Comparison of ENCODE assay signal across 9 cellular contexts in the genomic region with DNA sequence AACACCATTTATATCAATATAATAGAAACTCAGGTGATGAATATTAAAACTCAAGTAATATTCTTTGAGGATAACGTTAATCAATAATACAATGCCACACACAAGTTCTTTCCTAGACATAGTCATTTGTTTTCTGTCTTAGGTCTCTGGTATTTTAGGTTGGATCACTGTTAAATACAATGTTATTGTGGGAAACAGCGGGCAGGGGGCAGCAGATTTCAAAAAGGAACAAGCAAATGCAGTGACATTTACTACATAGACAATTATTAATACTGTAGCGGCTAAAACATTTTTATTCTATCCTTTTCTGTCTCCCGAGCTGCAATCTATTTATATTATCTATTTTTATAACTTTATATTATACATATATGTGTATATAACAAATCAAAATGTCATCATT.
A peak's percentile ranks its signal among the peaks of the same experiment; 100 is the strongest.
DNase-seq lines count a peak whose midpoint lies in the region; ATAC-seq and TF ChIP-seq lines count a peak whose summit lies in the region.
"Had no signal": no experiment of that assay in that cellular context is flagged by ENCODE, and none has a peak within 500 bp of the region (broad histone marks: within the 10 kb centered on the region; RNA-seq: fewer than 3 reads in every experiment).

No MANE protein-coding gene starts in this region.

- H3K4me3 ChIP-seq in BJ (ENCODE audit: low read depth, low read length): no peak overlapping the region
- H3K4me3 ChIP-seq in fibroblast of pulmonary artery (replicated peaks; ENCODE audit: low read depth, low read length): no peak overlapping the region
- H3K4me3 ChIP-seq in thoracic aorta: no peak overlapping the region

- POLR2A ChIA-PET in BJ (lab: Charles Lee): no interaction called here

- no peaks in the 10 kb centered on the region for H3K27me3 ChIP-seq in BJ (ENCODE audit: control insufficient read depth, insufficient read depth, low read length)
- no peaks in the 10 kb centered on the region for H3K27me3 ChIP-seq in thoracic aorta (replicated peaks; ENCODE audit: insufficient read depth)

- H3K36me3 ChIP-seq in BJ (ENCODE audit: control insufficient read depth, insufficient read depth, low read length) (no peaks in the 10 kb centered on the region), thoracic aorta (no peaks in the 10 kb centered on the region)

- no peak overlapping the region for H3K27ac ChIP-seq in thoracic aorta
- H3K27ac ChIP-seq: KMS-11 had no signal

- ATAC-seq in GM18858 (IDR thresholded peaks at IDR 0.05; ENCODE audit: unreplicated experiment) (peak; percentile 78), HG03432 (IDR thresholded peaks at IDR 0.05; ENCODE audit: unreplicated experiment) (peak; percentile 78), thoracic aorta (ENCODE audit: insufficient number of reproducible peaks, low FRiP score, low read depth) (no peak), GM21367 (IDR thresholded peaks at IDR 0.05; ENCODE audit: unreplicated experiment) (no peak)

- peak; percentile 58 for TF ChIP-seq CTCF in BJ (IDR thresholded peaks at IDR 0.05; ENCODE audit: insufficient read depth, low read depth, low read length)
- peak; percentile 64 for TF ChIP-seq CTCF in fibroblast of pulmonary artery (IDR thresholded peaks at IDR 0.05; ENCODE audit: low read length, missing control alignments)
- TF ChIP-seq CTCF in thoracic aorta (IDR thresholded peaks at IDR 0.05): peak; percentile 40

- DNase-seq in BJ (ENCODE audit: low read depth) (no peak), RPMI8226 (peak; percentile 26), fibroblast of pulmonary artery (ENCODE audit: low read depth) (peak; percentile 62), thoracic aorta (ENCODE audit: low spot score) (no peak), T-helper 9 cell (no peak)

- no peaks in the 10 kb centered on the region for H3K9me3 ChIP-seq in thoracic aorta

- CTCF ChIA-PET in BJ (lab: Yijun Ruan, JAX): interaction anchor here (0.7 to 1.7 kb wide), 5 partner anchors 9 to 636 kb away, joined by 3 to 9 read pairs (median 5); no protein-coding TSS in a partner anchor

- no peaks in the 10 kb centered on the region for H3K4me1 ChIP-seq in thoracic aorta (ENCODE audit: control insufficient read depth in 1 of 2, low read depth in 2 of 2)

Comparison
In these comparisons a context has a peak if more than half of its experiments do, and no peak if none do; other contexts are left out.
1. DNase-seq: peak in RPMI8226 (single experiment) and fibroblast of pulmonary artery (single experiment); none in BJ (single experiment), thoracic aorta (single experiment) and T-helper 9 cell (single experiment).
2. ATAC-seq: peak in GM18858 (single experiment) and HG03432 (single experiment); none in thoracic aorta (single experiment) and GM21367 (single experiment).
3. Peak in every context shown above with its lines, with median percentiles within 50 percentile points of each other: CTCF ChIP-seq.